13 cellular contexts compared by ENCODE assay signal in the genomic region with DNA sequence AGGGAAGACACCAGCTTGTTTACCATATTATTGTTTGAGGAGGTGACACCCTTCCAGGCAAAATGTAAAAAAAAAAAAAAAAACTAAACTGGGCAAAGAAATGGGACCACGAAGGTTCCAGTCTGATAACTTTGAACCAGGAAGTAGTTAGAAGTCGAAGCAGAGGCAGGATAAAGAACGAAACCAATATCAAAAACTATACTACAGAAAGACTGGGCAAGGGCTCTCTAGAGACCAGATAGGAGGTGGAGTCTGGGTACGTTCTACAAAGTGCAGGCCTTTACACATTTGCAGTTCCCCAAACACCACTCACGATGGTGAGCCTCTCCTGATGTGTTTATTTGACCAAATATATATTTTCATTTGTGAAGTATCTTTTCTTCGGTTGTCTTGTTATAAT.
DNase-seq lines count a peak whose midpoint lies in the region; ATAC-seq, FAIRE-seq and TF ChIP-seq lines count a peak whose summit lies in the region.
"Had no signal": no experiment of that assay in that cellular context is flagged by ENCODE, and none has a peak within 500 bp of the region (broad histone marks: within the 10 kb centered on the region; RNA-seq: fewer than 3 reads in every experiment).

No MANE protein-coding gene starts in this region.

- no peaks in the 10 kb centered on the region for H3K27me3 ChIP-seq in testis
- H3K27me3 ChIP-seq in BE2C: no peaks in the 10 kb centered on the region
- H3K27me3 ChIP-seq in GM23338 (ENCODE audit: insufficient read depth): no peaks in the 10 kb centered on the region
- H3K27me3 ChIP-seq: Peyer's patch had no signal

- 89 to 92% methylated on average over 6 of the region's 6 CpGs for WGBS in testis, 2 donors

- no peaks in the 10 kb centered on the region for H3F3A ChIP-seq in GM23338 (replicated peaks; ENCODE audit: low read depth)

- H3K9me3 ChIP-seq in testis: no peaks in the 10 kb centered on the region
- H3K9me3 ChIP-seq in BE2C: no peaks in the 10 kb centered on the region
- H3K9me3 ChIP-seq: Peyer's patch had no signal

- H2AFZ ChIP-seq in GM23338: no peak overlapping the region

- no peaks in the 10 kb centered on the region for H4K20me1 ChIP-seq in GM23338 (replicated peaks; ENCODE audit: insufficient read depth)

- H3K4me3 Mint-ChIP-seq in naive B cell (peak overlapping the region in 1 of 8 donors; percentile 71), GM23338 (no peak overlapping the region)
- H3K4me3 Mint-ChIP-seq: brain had no signal

- H3K4me2 ChIP-seq in GM23338: no peak overlapping the region

- no peaks in the 10 kb centered on the region for H3K36me3 ChIP-seq in testis (ENCODE audit: low read depth, missing control alignments)
- no peaks in the 10 kb centered on the region for H3K36me3 ChIP-seq in BE2C
- H3K36me3 ChIP-seq in GM23338 (ENCODE audit: insufficient read depth): no peaks in the 10 kb centered on the region
- H3K36me3 ChIP-seq: Peyer's patch had no signal

- H3K9me2 ChIP-seq in GM23338 (ENCODE audit: insufficient read depth): 0 out of 2 replicates have a peak, but pooled peaks cover 2% of the 10 kb centered on the region

- no peak overlapping the region for H3K4me3 ChIP-seq in testis
- no peak overlapping the region for H3K4me3 ChIP-seq in BE2C (ENCODE audit: low read depth, low read length)
- no peak overlapping the region for H3K4me3 ChIP-seq in GM23338
- H3K4me3 ChIP-seq: Peyer's patch had no signal

- peaks cover 5 to 18% (median 14%) of the 10 kb centered on the region in 3 donors for H3K4me1 Mint-ChIP-seq in naive B cell
- H3K4me1 Mint-ChIP-seq in GM23338: peaks cover 29% of the 10 kb centered on the region

- H3K36me3 Mint-ChIP-seq in naive B cell (no peaks in the 10 kb centered on the region), GM23338 (ENCODE audit: low read depth) (no peaks in the 10 kb centered on the region)
- H3K36me3 Mint-ChIP-seq: brain had no signal

- H3K27ac ChIP-seq in testis (no peak overlapping the region), GM23338 (ENCODE audit: low read depth) (no peak overlapping the region)
- H3K27ac ChIP-seq: Peyer's patch had no signal

- peak; percentile 54 for FAIRE-seq in GM19239 (lab: Jason Lieb, UNC)
- FAIRE-seq: TTC549 had no signal

- peak overlapping the region in 4 of 6 donors; percentile 7 to 66 (median 60) for H3K27ac Mint-ChIP-seq in naive B cell
- H3K27ac Mint-ChIP-seq in GM23338: no peak overlapping the region
- H3K27ac Mint-ChIP-seq: brain had no signal

- no peaks in the 10 kb centered on the region for H3K27me3 Mint-ChIP-seq in naive B cell
- H3K27me3 Mint-ChIP-seq in GM23338 (ENCODE audit: insufficient read depth, low read depth, poor library complexity): no peaks in the 10 kb centered on the region

- H3K4me1 ChIP-seq in testis (no peaks in the 10 kb centered on the region), BE2C (peaks cover 11% of the 10 kb centered on the region), GM23338 (ENCODE audit: insufficient read depth) (peaks cover 22% of the 10 kb centered on the region)
- H3K4me1 ChIP-seq: Peyer's patch had no signal

- TF ChIP-seq POLR2A in testis (IDR thresholded peaks at IDR 0.05): no peak

- DNase-seq in GM19239 (ENCODE audit: insufficient read length, low spot score) (no peak), naive B cell (peak; percentile 2), testis (no peak), MV-4-11 (lab: John Stamatoyannopoulos, UW) (no peak), BE2C (no peak), GM23338 (ENCODE audit: low spot score) (no peak)
- DNase-seq: hypothalamus, NCI-H2081 treated with DMSO at 0.1 percent for 48 hours, Peyer's patch had no signal

- no peaks in the 10 kb centered on the region for H3K79me2 ChIP-seq in GM23338 (replicated peaks; ENCODE audit: insufficient read depth)

- TF ChIP-seq CTCF in testis (IDR thresholded peaks at IDR 0.05) (no peak), BE2C (IDR thresholded peaks at IDR 0.05; ENCODE audit: low read depth, low read length) (no peak), GM23338 (conservative IDR thresholded peaks at IDR 0.05; ENCODE audit: low read depth in 2 of 2) (no peak)

- H3K9me3 Mint-ChIP-seq in naive B cell (peaks cover 0 to 4% (median 0%) of the 10 kb centered on the region in 7 donors), GM23338 (no peaks in the 10 kb centered on the region)

- ATAC-seq in HG02623 (IDR thresholded peaks at IDR 0.05; ENCODE audit: unreplicated experiment) (peak; percentile 81), HG03354 (IDR thresholded peaks at IDR 0.05; ENCODE audit: poor library complexity, severe bottlenecking, unreplicated experiment) (peak; percentile 96), naive B cell (ENCODE audit: low read depth in 2 of 2) (peak; percentile 93 to 97), GM23338 (no peak)

- intact Hi-C loops in testis (cut with DNase I; ENCODE audit: low total_unique reads): no loop called here

TF ChIP-seq in GM23338, 12 proteins besides CTCF, POLR2A, EP300 and RAD21:
- TF ChIP-seq EZH2phosphoT487 (IDR thresholded peaks at IDR 0.05; ENCODE audit: unreplicated experiment): no peak
- TF ChIP-seq EZH2 (IDR thresholded peaks at IDR 0.05; ENCODE audit: low read depth, unreplicated experiment): no peak
- TF ChIP-seq CREB1 (CRISPR knock-in tag; IDR thresholded peaks at IDR 0.05; ENCODE audit: low read depth): no peak
- TF ChIP-seq NANOG (IDR thresholded peaks at IDR 0.05; ENCODE audit: borderline replicate concordance): no peak
